In genomic region chr6:77678048-77678447, GRCh38 we compare ENCODE assay signal across 24 cellular contexts. TPM values are rescaled to one million over a fixed set of nuclear protein-coding genes. Genes with fewer than 3 reads are reported as not detected.
DNase-seq lines count a peak whose midpoint lies in the region; FAIRE-seq and TF ChIP-seq lines count a peak whose summit lies in the region.
"Had no signal": no experiment of that assay in that cellular context is flagged by ENCODE, and none has a peak within 500 bp of the region (broad histone marks: within the 10 kb centered on the region; RNA-seq: fewer than 3 reads in every experiment).

No MANE protein-coding gene starts in this region.

- H3F3A ChIP-seq in GM23248 (ENCODE audit: insufficient read depth) = no peaks in the 10 kb centered on the region
- H3F3A ChIP-seq in SK-N-SH (replicated peaks; ENCODE audit: insufficient read depth) = no peaks in the 10 kb centered on the region

- H3K23me2 ChIP-seq in H1 (ENCODE audit: low read depth, low read length) = no peaks in the 10 kb centered on the region

- H2BK120ac ChIP-seq in H1 (replicated peaks; ENCODE audit: low read depth, low read length) = no peak overlapping the region

- H2BK5ac ChIP-seq in H1 (ENCODE audit: low read depth, low read length) = no peak overlapping the region

- H3K4me3 Mint-ChIP-seq in Calu3 (ENCODE audit: low read depth, unreplicated experiment) = no peak overlapping the region
- H3K4me3 Mint-ChIP-seq: CD4-positive, alpha-beta T cell had no signal

- no peak overlapping the region for H4K91ac ChIP-seq in H1 (replicated peaks; ENCODE audit: insufficient read length, low read length)

- in situ Hi-C loops in GM23248 (cut with MboI) = no loop called here

- no peak overlapping the region for H3K4ac ChIP-seq in H1 (replicated peaks; ENCODE audit: insufficient read length, low read depth, low read length)

- POLR2A ChIA-PET in SK-N-SH (lab: Yijun Ruan, JAX) = no interaction called here
- POLR2A ChIA-PET in H1 (lab: Charles Lee; ENCODE audit: partially characterized antibody) = no interaction called here

- H3K36me3 ChIP-seq in GM23248 (ENCODE audit: low read depth) = no peaks in the 10 kb centered on the region
- H3K36me3 ChIP-seq in SK-N-SH (replicated peaks in 1 of 2; ENCODE audit: control insufficient read depth in 1 of 2, insufficient read depth in 2 of 2, low read length in 1 of 2) = no peaks in the 10 kb centered on the region
- H3K36me3 ChIP-seq in H1 (ENCODE audit: control insufficient read depth in 2 of 4, insufficient read depth in 4 of 4, low read length in 3 of 4) = no peaks in the 10 kb centered on the region
- no peaks in the 10 kb centered on the region for H3K36me3 ChIP-seq in uterus
- H3K36me3 ChIP-seq: BLaER1 treated with 17β-estradiol and CSF1 and Interleukin-3, amounts not matched to agents 10 nM and 100 nM had no signal

- no peak overlapping the region for H4K8ac ChIP-seq in H1 (ENCODE audit: extremely low read depth, insufficient read depth, low read length)

- no peaks in the 10 kb centered on the region for H3K27me3 Mint-ChIP-seq in Calu3 (ENCODE audit: unreplicated experiment)
- H3K27me3 Mint-ChIP-seq: CD4-positive, alpha-beta T cell had no signal

- H3K4me1 Mint-ChIP-seq in Calu3 (ENCODE audit: low read depth, unreplicated experiment) = no peaks in the 10 kb centered on the region

- TF ChIP-seq RAD21 in SK-N-SH (IDR thresholded peaks at IDR 0.05; ENCODE audit: low read length) (no peak), H1 (IDR thresholded peaks at IDR 0.05 in 1 of 2, conservative IDR thresholded peaks at IDR 0.05 in 1 of 2; ENCODE audit: low read depth in 2 of 2, low read length in 2 of 2) (no peak)

- H4K5ac ChIP-seq in H1 (ENCODE audit: insufficient read length, low read depth, low read length) = no peak overlapping the region

- TF ChIP-seq POLR2A in H1 (IDR thresholded peaks at IDR 0.05; ENCODE audit: control extremely low read depth in 1 of 2, low read depth in 2 of 2, low read length in 2 of 2) = no peak
- no peak for TF ChIP-seq POLR2A in uterus (IDR thresholded peaks at IDR 0.05)

- no peak overlapping the region for H3K18ac ChIP-seq in H1 (ENCODE audit: extremely low read depth, low read length)

- H3K9me3 ChIP-seq in GM23248 (ENCODE audit: low read depth) (no peaks in the 10 kb centered on the region), SK-N-SH (no peaks in the 10 kb centered on the region), H1 (ENCODE audit: insufficient read depth in 2 of 2, low read depth in 1 of 2, low read length in 1 of 2) (no peaks in the 10 kb centered on the region), uterus (no peaks in the 10 kb centered on the region)
- H3K9me3 ChIP-seq: BLaER1 treated with 17β-estradiol and CSF1 and Interleukin-3, amounts not matched to agents 10 nM and 100 nM had no signal

- H3K4me2 ChIP-seq in GM23248 (ENCODE audit: unreplicated experiment) (no peak overlapping the region), SK-N-SH (no peak overlapping the region), H1 (ENCODE audit: insufficient read depth in 1 of 2, low read depth in 2 of 2, low read length in 2 of 2) (no peak overlapping the region)
- H3K4me2 ChIP-seq: BLaER1 treated with 17β-estradiol and CSF1 and Interleukin-3, amounts not matched to agents 10 nM and 100 nM had no signal

- 30 to 44% methylated on average over 4 of the region's 4 CpGs for WGBS in GM23248 (ENCODE audit: low coverage in 1 of 2, low lambda C conversion rate in 2 of 2, missing lambda C conversion rate in 2 of 2), 2 experiments
- 6% methylated on average over 4 of the region's 4 CpGs for WGBS in SK-N-SH (ENCODE audit: low lambda C conversion rate)
- 94% methylated on average over 4 of the region's 4 CpGs; no CpG with 5 or more reads in 1 of the 2 experiments for WGBS in H1 (ENCODE audit: extremely low coverage in 1 of 2, insufficient coverage in 1 of 2, insufficient read length in 1 of 2, insufficient replicate concordance in 2 of 2, low coverage in 1 of 2, low lambda C conversion rate in 2 of 2, missing lambda C conversion rate in 1 of 2), 2 experiments

- no peak overlapping the region for H3K14ac ChIP-seq in H1 (ENCODE audit: insufficient read length)

- no peak overlapping the region for H2AK5ac ChIP-seq in H1 (ENCODE audit: low read depth, low read length)

- H3K9me2 ChIP-seq in GM23248 (ENCODE audit: insufficient read depth) (no peaks in the 10 kb centered on the region), SK-N-SH (no peaks in the 10 kb centered on the region)

- no peak overlapping the region for H3K27ac Mint-ChIP-seq in Calu3 (ENCODE audit: unreplicated experiment)
- H3K27ac Mint-ChIP-seq: CD4-positive, alpha-beta T cell had no signal

- CTCF ChIA-PET in SK-N-SH (lab: Yijun Ruan, JAX) = no interaction called here
- CTCF ChIA-PET in H1 (lab: Charles Lee; ENCODE audit: partially characterized antibody) = no interaction called here
- CTCF ChIA-PET in Calu3 (lab: Charles Lee) = no interaction called here

- H3K27ac ChIP-seq in GM23248 (no peak overlapping the region), SK-N-SH (ENCODE audit: low read depth in 2 of 2, low read length in 1 of 2) (no peak overlapping the region), H1 (ENCODE audit: low read depth, low read length) (no peak overlapping the region), uterus (no peak overlapping the region)
- H3K27ac ChIP-seq: BLaER1 treated with 17β-estradiol and CSF1 and Interleukin-3, amounts not matched to agents 10 nM and 100 nM; HL-60; RWPE1; SK-N-MC had no signal

- H3K79me2 ChIP-seq in GM23248 (ENCODE audit: insufficient read depth) (no peaks in the 10 kb centered on the region), SK-N-SH (ENCODE audit: insufficient read depth) (no peaks in the 10 kb centered on the region), H1 (ENCODE audit: control insufficient read depth in 1 of 2, insufficient read depth in 2 of 2, low read length in 2 of 2) (no peaks in the 10 kb centered on the region)

- H2AFZ ChIP-seq in GM23248 = no peak overlapping the region
- H2AFZ ChIP-seq in SK-N-SH (ENCODE audit: low read depth) = no peak overlapping the region
- H2AFZ ChIP-seq in H1 (ENCODE audit: low read length) = no peak overlapping the region

- H3K9ac ChIP-seq in GM23248 = no peak overlapping the region
- no peak overlapping the region for H3K9ac ChIP-seq in SK-N-SH
- H3K9ac ChIP-seq in H1 (replicated peaks in 1 of 4; ENCODE audit: extremely low read depth in 1 of 4, low read depth in 3 of 4, low read length in 3 of 4) = no peak overlapping the region
- H3K9ac ChIP-seq: BLaER1 treated with 17β-estradiol and CSF1 and Interleukin-3, amounts not matched to agents 10 nM and 100 nM had no signal

- H2BK15ac ChIP-seq in H1 (ENCODE audit: low read length) = no peak overlapping the region

- H3K4me1 ChIP-seq in GM23248 (ENCODE audit: insufficient read depth) = no peaks in the 10 kb centered on the region
- H3K4me1 ChIP-seq in SK-N-SH (ENCODE audit: control insufficient read depth in 1 of 2, insufficient read depth in 2 of 2, low read depth in 1 of 2, low read length in 1 of 2) = no peaks in the 10 kb centered on the region
- no peaks in the 10 kb centered on the region for H3K4me1 ChIP-seq in H1 (replicated peaks in 1 of 4; ENCODE audit: control insufficient read depth in 3 of 4, insufficient read depth in 4 of 4, low read length in 3 of 4)
- no peaks in the 10 kb centered on the region for H3K4me1 ChIP-seq in uterus
- H3K4me1 ChIP-seq: BLaER1 treated with 17β-estradiol and CSF1 and Interleukin-3, amounts not matched to agents 10 nM and 100 nM had no signal

- no peaks in the 10 kb centered on the region for H3K36me3 Mint-ChIP-seq in Calu3 (ENCODE audit: insufficient read depth, unreplicated experiment)

- no peak for FAIRE-seq in H1 (lab: Jason Lieb, UNC)
- FAIRE-seq: A204.1 had no signal

- intact Hi-C loops in uterus (cut with DNase I; ENCODE audit: low total_unique reads) (no loop called here), Calu3 (cut with micrococcal nuclease; ENCODE audit: unreplicated experiment) (no loop called here)

- no peak overlapping the region for H2BK20ac ChIP-seq in H1 (ENCODE audit: low read length)

- H4K20me1 ChIP-seq in GM23248 (ENCODE audit: insufficient read depth) (no peaks in the 10 kb centered on the region), SK-N-SH (ENCODE audit: insufficient read depth) (no peaks in the 10 kb centered on the region), H1 (replicated peaks in 1 of 2; ENCODE audit: control insufficient read depth in 1 of 2, insufficient read depth in 2 of 2, low read length in 2 of 2) (no peaks in the 10 kb centered on the region)
- H4K20me1 ChIP-seq: BLaER1 treated with 17β-estradiol and CSF1 and Interleukin-3, amounts not matched to agents 10 nM and 100 nM had no signal

- TF ChIP-seq EP300 in SK-N-SH (IDR thresholded peaks at IDR 0.05; ENCODE audit: borderline replicate concordance in 1 of 2, low read depth in 1 of 2, low read length in 1 of 2) = no peak
- TF ChIP-seq EP300 in H1 (IDR thresholded peaks at IDR 0.05; ENCODE audit: borderline replicate concordance in 1 of 2, low read depth in 2 of 2, low read length in 2 of 2) = no peak

- no TSS peak for BruUV-seq in Calu3 (replicated peaks; lab: Mats Ljungman, UMichigan)

- H3K4me3 ChIP-seq in GM23248 (no peak overlapping the region), SK-N-SH (ENCODE audit: low read depth in 2 of 2, low read length in 1 of 2) (no peak overlapping the region), H1 (ENCODE audit: extremely low read depth in 1 of 4, insufficient read depth in 2 of 4, low read depth in 3 of 4, low read length in 4 of 4) (no peak overlapping the region), uterus (no peak overlapping the region)
- H3K4me3 ChIP-seq: BLaER1 treated with 17β-estradiol and CSF1 and Interleukin-3, amounts not matched to agents 10 nM and 100 nM; SK-N-MC had no signal

- H3K56ac ChIP-seq in H1 (replicated peaks; ENCODE audit: insufficient read length, low read depth, low read length) = no peak overlapping the region

- H3K27me3 ChIP-seq in GM23248 (replicated peaks; ENCODE audit: insufficient read depth) = no peaks in the 10 kb centered on the region
- H3K27me3 ChIP-seq in SK-N-SH (ENCODE audit: insufficient read depth) = no peaks in the 10 kb centered on the region
- H3K27me3 ChIP-seq in H1 (replicated peaks in 1 of 4; ENCODE audit: control insufficient read depth in 3 of 4, extremely low read depth in 1 of 4, insufficient read depth in 3 of 4, low read length in 3 of 4) = no peaks in the 10 kb centered on the region
- no peaks in the 10 kb centered on the region for H3K27me3 ChIP-seq in uterus
- H3K27me3 ChIP-seq: BLaER1 treated with 17β-estradiol and CSF1 and Interleukin-3, amounts not matched to agents 10 nM and 100 nM had no signal

- DNase-seq in GM23248 (peak; percentile 1), SK-N-SH (peak; percentile 13), H1 (ENCODE audit: low read depth in 1 of 2, low spot score in 2 of 2) (no peak), myocyte (ENCODE audit: low read depth) (peak; percentile 17), iPS-NIHi11 (ENCODE audit: low spot score) (no peak), uterus (no peak), Calu3 (no peak)
- DNase-seq: CD4-positive, alpha-beta T cell; DMS53; Kasumi-1; NCI-H1105 treated with DMSO at 0.1 percent for 48 hours; NCI-H146; NCI-H1930; NCI-H2107; NCI-H524 treated with DMSO at 0.1 percent for 48 hours; NCI-H82; SHP77 had no signal

- no peak for TF ChIP-seq CTCF in SK-N-SH (IDR thresholded peaks at IDR 0.05)
- no peak for TF ChIP-seq CTCF in H1 (IDR thresholded peaks at IDR 0.05; ENCODE audit: control extremely low read depth in 1 of 3, insufficient read depth in 1 of 3, low read depth in 1 of 3, low read length in 3 of 3)
- no peak for TF ChIP-seq CTCF in uterus (IDR thresholded peaks at IDR 0.05)
- TF ChIP-seq CTCF in Calu3 (IDR thresholded peaks at IDR 0.05; ENCODE audit: unreplicated experiment) = no peak

- no peaks in the 10 kb centered on the region for H3K79me1 ChIP-seq in H1 (ENCODE audit: low read depth, low read length)

- no peak overlapping the region for H2BK12ac ChIP-seq in H1 (ENCODE audit: low read depth, low read length)

- no peaks in the 10 kb centered on the region for H3K9me3 Mint-ChIP-seq in Calu3 (ENCODE audit: low read depth, unreplicated experiment)

- no peak overlapping the region for H3K23ac ChIP-seq in H1 (ENCODE audit: insufficient read length)

RNA-seq across cellular contexts. Expression of gene MEI4, which starts 25.2 kb away (rescaled TPM):
- total RNA-seq in GM23248 (2014; rRNA removed; shearing (Covaris generic)) = not detected in 2 replicates
- polyA plus RNA-seq in GM23248 (2016; fragmentation: Nextera tagmentation; extraction: Ambion mirVana) = 0.04 and 0.08 TPM in 2 replicates
- polyA plus RNA-seq in SK-N-SH (2012; rRNA removed) = not detected in 2 replicates
- not detected in 2 replicates for polyA plus RNA-seq in SK-N-SH (2012; cell fraction: cytosol; rRNA removed)
- polyA plus RNA-seq in SK-N-SH (2012; cell fraction: nucleus; rRNA removed) = not detected in 2 replicates
- total RNA-seq in H1 (2021; fragmentation: NEBNext Ultra II Directional; extraction: Animal tissue kit (Norgen Biotek cat#: 25700)) = 0.23 and 0.24 TPM in 2 replicates
- polyA plus RNA-seq in H1 (2011; rRNA removed) = 0.05 TPM in 2 replicates
- polyA plus RNA-seq in H1 (2011; cell fraction: cytosol; rRNA removed) = 0.06 TPM
- polyA plus RNA-seq in H1 (2011; cell fraction: nucleus; rRNA removed) = 0.07 TPM
- 0.09 to 0.14 TPM (median 0.12 TPM) in 4 replicates for polyA plus RNA-seq in H1 (2012, experiment 1 of 2)
- polyA plus RNA-seq in H1 (2012, experiment 2 of 2) = not detected
- 0.16 TPM for polyA plus RNA-seq in H1 (2013, experiment 1 of 2)
- polyA plus RNA-seq in H1 (2013, experiment 2 of 2) = 0.20 TPM
- 0.19 and 0.39 TPM in 2 replicates for polyA minus RNA-seq in H1 (2011; rRNA and poly(A)+ RNA removed)
- polyA minus RNA-seq in H1 (2011; cell fraction: cytosol; rRNA and poly(A)+ RNA removed) = 0.37 TPM
- 0.40 TPM for polyA minus RNA-seq in H1 (2011; cell fraction: nucleus; rRNA and poly(A)+ RNA removed)
- not detected in 2 replicates for total RNA-seq in myocyte
- polyA plus RNA-seq in myocyte (2012) = not detected
- total RNA-seq in uterus = under 1 TPM in 1 of 4 donors, not detected in 3; 0.41 TPM
- 0.07 and 0.09 TPM in 2 replicates for total RNA-seq in Calu3 (2022)
- total RNA-seq: CD4-positive, alpha-beta T cell; M059J had no signal
- polyA plus RNA-seq: AG04450 had no signal

Comparison
In these comparisons a context has a peak if more than half of its experiments do, and no peak if none do; other contexts are left out.
1. DNase-seq: peak in GM23248 (single experiment), SK-N-SH (single experiment) and myocyte (single experiment); none in H1 (0 of 2), iPS-NIHi11 (single experiment), uterus (0 of 2) and Calu3 (single experiment).